ENCODE assay signal across 8 cellular contexts in genomic region chr3:97821810-97822775, GRCh38. TPM values are rescaled to one million over a fixed set of nuclear protein-coding genes. Genes with fewer than 3 reads are reported as not detected.
A peak's percentile ranks its signal among the peaks of the same experiment; 100 is the strongest.
DNase-seq lines count a peak whose midpoint lies in the region; ATAC-seq, FAIRE-seq and TF ChIP-seq lines count a peak whose summit lies in the region.

TSS of gene CRYBG3 (plus strand) at chr3:97822011. CDS start at chr3:97822207, 196 bp downstream.

- H3K4me3 ChIP-seq in OCI-LY7 (ENCODE audit: low read depth, low read length, poor library complexity, severe bottlenecking) (peak within 1 kb of the TSS; percentile 67), mucosa of stomach (ENCODE audit: low read length) (peak within 1 kb of the TSS; percentile 76)

- H3K36me3 ChIP-seq in OCI-LY7 (ENCODE audit: insufficient read depth, low read length) (no peaks in the 10 kb centered on the region), mucosa of stomach (ENCODE audit: control insufficient read depth, insufficient read depth, low read length) (no peaks in the 10 kb centered on the region)

- no peaks in the 10 kb centered on the region for H4K20me1 ChIP-seq in OCI-LY7 (ENCODE audit: insufficient read depth, low read length)

- H3K79me2 ChIP-seq in OCI-LY7 (ENCODE audit: insufficient read depth, low read depth, low read length) = no peaks in the 10 kb centered on the region

- peak within 1 kb of the TSS; percentile 97 for H2AFZ ChIP-seq in OCI-LY7 (ENCODE audit: low read length)

- no peak for TF ChIP-seq POLR2A in erythroblast (IDR thresholded peaks at IDR 0.05; ENCODE audit: low read length)

- peaks cover 7% of the 10 kb centered on the region for H3K4me1 ChIP-seq in OCI-LY7 (ENCODE audit: insufficient read depth, low read length, poor library complexity, severe bottlenecking)
- no peaks in the 10 kb centered on the region for H3K4me1 ChIP-seq in mucosa of stomach (ENCODE audit: control insufficient read depth, insufficient read depth, low read length)

- ATAC-seq in GM21367 (IDR thresholded peaks at IDR 0.05; ENCODE audit: unreplicated experiment) = peak; percentile 99

- no peaks in the 10 kb centered on the region for H3K9me2 ChIP-seq in OCI-LY7 (ENCODE audit: insufficient read depth, low read length)

- peak within 1 kb of the TSS; percentile 94 for H3K4me2 ChIP-seq in OCI-LY7 (ENCODE audit: low read length)

- intact Hi-C loops in OCI-LY7 (cut with micrococcal nuclease; ENCODE audit: unreplicated experiment) = no loop called here

- FAIRE-seq in D721Med (lab: Jason Lieb, UNC) = no peak

- peak within 1 kb of the TSS; percentile 68 for H3K9ac ChIP-seq in mucosa of stomach (ENCODE audit: low read length)

- CTCF ChIA-PET in OCI-LY7 (lab: Charles Lee; ENCODE audit: unreplicated experiment) = no interaction called here

- POLR2A ChIA-PET in OCI-LY7 (lab: Charles Lee) = no interaction called here

- H3K27ac ChIP-seq in OCI-LY7 (ENCODE audit: low read depth, low read length, poor library complexity, severe bottlenecking) = no peak within 1 kb of the TSS

- H3K9me3 ChIP-seq in OCI-LY7 (ENCODE audit: low read length) (no peaks in the 10 kb centered on the region), mucosa of stomach (ENCODE audit: control insufficient read depth, low read length) (no peaks in the 10 kb centered on the region)

- no peak for TF ChIP-seq CTCF in D721Med (IDR thresholded peaks at IDR 0.05; ENCODE audit: insufficient read depth, missing control alignments)
- TF ChIP-seq CTCF in OCI-LY7 (conservative IDR thresholded peaks at IDR 0.05; ENCODE audit: low read length) = 0 out of 2 replicates have a peak, but pooled peaks have one; percentile 24

- H3K27me3 ChIP-seq in mucosa of stomach (ENCODE audit: control insufficient read depth, insufficient read depth, low read length) = no peaks in the 10 kb centered on the region

- DNase-seq in D721Med (ENCODE audit: insufficient read length, low spot score) = peak; percentile 24
- peak; percentile 94 for DNase-seq in HT-29 (ENCODE audit: low spot score)
- peak; percentile 69 for DNase-seq in OCI-LY7 (ENCODE audit: low spot score)
- DNase-seq in activated T-cell treated with anti-CD3 and anti-CD28 coated beads, Interleukin-2, amount 50 U/mL, for 1 hour = peak; percentile 87
- DNase-seq in erythroblast (lab: John Stamatoyannopoulos, UW) = peak; percentile 81 to 82
- peak; percentile 86 for DNase-seq in stimulated activated CD8-positive, alpha-beta memory T cell treated with anti-CD3 and anti-CD28 coated beads, Interleukin-4, amount 100 ng/mL, for 48 hours

- no TSS peak for BruUV-seq in OCI-LY7 (replicated peaks; lab: Mats Ljungman, UMichigan)

RNA-seq across cellular contexts. Expression of gene CRYBG3, which starts in this region (rescaled TPM):
- total RNA-seq in HT-29 (2014; rRNA removed; shearing (Covaris generic)) = 6.9 and 9.8 TPM in 2 replicates
- total RNA-seq in OCI-LY7 (2014; rRNA removed; shearing (Covaris generic)) = 0.05 and 0.22 TPM in 2 replicates
- total RNA-seq in OCI-LY7 (2022) = 0.28 and 0.46 TPM in 2 replicates

Comparison
In these comparisons a context has a peak if more than half of its experiments do, and no peak if none do; other contexts are left out.
1. Peak in DNase-seq, H3K4me3 ChIP-seq and H3K4me2 ChIP-seq in OCI-LY7; RNA of the gene not detected or under 1 TPM.
2. DNase-seq: peak in every context shown above with its lines; median percentile 94 in HT-29; 87 in activated T-cell treated with anti-CD3 and anti-CD28 coated beads, Interleukin-2, amount 50 U/mL, for 1 hour; 86 in stimulated activated CD8-positive, alpha-beta memory T cell treated with anti-CD3 and anti-CD28 coated beads, Interleukin-4, amount 100 ng/mL, for 48 hours; 82 in erythroblast; 69 in OCI-LY7; 24 in D721Med.